In genomic region chr12:71240941-71241340, GRCh38 we compare ENCODE assay signal across 18 cellular contexts.
"Had no signal": no experiment of that assay in that cellular context is flagged by ENCODE, and none has a peak within 500 bp of the region (broad histone marks: within the 10 kb centered on the region; RNA-seq: fewer than 3 reads in every experiment).

No MANE protein-coding gene starts in this region.

- H3K27ac ChIP-seq: esophagus muscularis mucosa, neutrophil, parathyroid adenoma, right lobe of liver had no signal

- H3K27me3 ChIP-seq: esophagus muscularis mucosa, neutrophil, right lobe of liver had no signal

- H3K36me3 ChIP-seq: esophagus muscularis mucosa, neutrophil, right lobe of liver had no signal

- H2AFZ ChIP-seq: parathyroid adenoma had no signal

- H3K4me1 ChIP-seq: esophagus muscularis mucosa, parathyroid adenoma, right lobe of liver had no signal

- H3K9me3 ChIP-seq: esophagus muscularis mucosa, mucosa of descending colon, neutrophil, right lobe of liver had no signal

- DNase-seq: dermis blood vessel endothelial cell; effector memory CD4-positive, alpha-beta T cell; kidney; mesenchymal stem cell; mucosa of descending colon; naive B cell; right lobe of liver; small intestine; stimulated activated CD4-positive, alpha-beta T cell treated with anti-CD3 and anti-CD28 coated beads, Interleukin-15, amount 100 ng/mL, for 24 hours; stimulated activated CD4-positive, alpha-beta T cell treated with anti-CD3 and anti-CD28 coated beads, Interleukin-2, amount 100 ng/mL, for 48 hours; stimulated activated naive B cell treated with anti-CD40 and anti-IgM and Interleukin-4, amounts not matched to agents 10 μg/mL and 1 μg/mL and 100 μg/mL, for 72 hours had no signal

- H3K79me2 ChIP-seq: parathyroid adenoma had no signal

- ATAC-seq: left lobe of liver; mucosa of descending colon; natural killer cell treated with Interleukin-12 subunit alpha and Interleukin-12 subunit beta and Interleukin-15 and Interleukin-18, amount 100 ng/mL, for 72 hours; right lobe of liver; stimulated activated naive B cell treated with anti-CD40 and anti-IgM and Interleukin-4, amounts not matched to agents 10 μg/mL and 1 μg/mL and 100 μg/mL, for 72 hours had no signal

- H3K4me3 ChIP-seq: coronary artery, esophagus muscularis mucosa, lung, mucosa of descending colon, right lobe of liver had no signal
